20 cellular contexts compared by ENCODE assay signal in the genomic region with DNA sequence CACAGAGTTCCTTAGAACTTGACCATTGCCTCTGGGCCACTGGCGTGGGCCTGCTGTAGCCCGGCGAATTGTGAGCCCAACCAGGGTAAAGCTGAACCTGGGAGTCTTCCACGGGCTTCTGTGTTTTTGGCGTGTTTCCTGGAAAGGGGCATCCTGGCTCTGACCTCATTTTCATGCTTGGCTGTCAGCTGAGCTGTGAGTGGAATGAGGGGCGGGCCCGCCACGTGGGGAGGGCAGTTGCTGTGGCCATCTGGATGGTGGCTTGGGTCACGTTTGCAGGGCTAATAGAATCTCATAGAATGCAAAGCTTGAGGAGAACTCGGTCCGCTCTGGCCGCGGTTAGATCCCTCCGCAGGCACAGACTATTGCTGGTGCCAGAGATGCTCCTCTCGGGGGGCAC.
DNase-seq lines count a peak whose midpoint lies in the region; TF ChIP-seq lines count a peak whose summit lies in the region.
"Had no signal": no experiment of that assay in that cellular context is flagged by ENCODE, and none has a peak within 500 bp of the region (broad histone marks: within the 10 kb centered on the region; RNA-seq: fewer than 3 reads in every experiment).

No MANE protein-coding gene starts in this region.

- H3K4me3 Mint-ChIP-seq in chondrocyte (ENCODE audit: unreplicated experiment): no peak overlapping the region
- H3K4me3 Mint-ChIP-seq in Caco-2 (ENCODE audit: unreplicated experiment): no peak overlapping the region
- H3K4me3 Mint-ChIP-seq in MCF 10A (ENCODE audit: unreplicated experiment): no peak overlapping the region
- H3K4me3 Mint-ChIP-seq: CD4-positive, alpha-beta memory T cell had no signal

- H3K4me3 ChIP-seq in HEK293 (ENCODE audit: low read depth, low read length) (no peak overlapping the region), stomach smooth muscle (ENCODE audit: low read length in 2 of 2) (no peak overlapping the region), Caco-2 (ENCODE audit: low read depth, low read length) (no peak overlapping the region), Peyer's patch (no peak overlapping the region)
- H3K4me3 ChIP-seq: BLaER1 treated with 17β-estradiol and CSF1 and Interleukin-3, amounts not matched to agents 10 nM and 100 nM; PC-9 had no signal

- no peak for TF ChIP-seq POLR2A in Peyer's patch (IDR thresholded peaks at IDR 0.05)

- H3K4me1 ChIP-seq in HEK293 (ENCODE audit: control insufficient read depth, insufficient read depth, low read length) (no peaks in the 10 kb centered on the region), stomach smooth muscle (ENCODE audit: control insufficient read depth, insufficient read depth, low read length) (peaks cover 42% of the 10 kb centered on the region), Caco-2 (no peaks in the 10 kb centered on the region), Peyer's patch (no peaks in the 10 kb centered on the region)

- CTCF ChIA-PET in HEK293 (lab: Yijun Ruan, JAX): interaction anchor here (0.7 kb wide), 1 partner anchor 22 kb away, joined by 4 read pairs; no protein-coding TSS in a partner anchor
- CTCF ChIA-PET in Caco-2 (lab: Charles Lee): no interaction called here
- CTCF ChIA-PET in MCF 10A (lab: Yijun Ruan, JAX): interaction anchor here (0.5 kb wide), 1 partner anchor 9 kb away, joined by 3 read pairs; no protein-coding TSS in a partner anchor

- H3K9me3 Mint-ChIP-seq in chondrocyte (ENCODE audit: low read depth) (no peaks in the 10 kb centered on the region), Caco-2 (ENCODE audit: unreplicated experiment) (no peaks in the 10 kb centered on the region), MCF 10A (ENCODE audit: unreplicated experiment) (no peaks in the 10 kb centered on the region)

- BruUV-seq in Caco-2 (replicated peaks; lab: Mats Ljungman, UMichigan): no TSS peak
- BruUV-seq in MCF 10A (replicated peaks; lab: Mats Ljungman, UMichigan): no TSS peak

- no peaks in the 10 kb centered on the region for H3K9me3 ChIP-seq in HEK293 (ENCODE audit: control insufficient read depth, insufficient read depth, low read depth, low read length)
- no peaks in the 10 kb centered on the region for H3K9me3 ChIP-seq in stomach smooth muscle (ENCODE audit: control insufficient read depth in 2 of 2, low read length in 2 of 2)
- H3K9me3 ChIP-seq in Caco-2: no peaks in the 10 kb centered on the region
- H3K9me3 ChIP-seq in Peyer's patch: no peaks in the 10 kb centered on the region
- H3K9me3 ChIP-seq: SK-N-SH had no signal

- no peak for DNase-seq in chondrocyte (ENCODE audit: low spot score)
- DNase-seq in left kidney (ENCODE audit: low read depth, low spot score): peak; percentile 46
- DNase-seq in Caco-2: no peak
- no peak for DNase-seq in MCF 10A (ENCODE audit: unreplicated experiment)
- DNase-seq in Peyer's patch: no peak
- DNase-seq: CD4-positive, alpha-beta memory T cell; IMR-90; NCI-H1436; NCI-H187 treated with DMSO at 0.1 percent for 48 hours; NCI-H2107; NCI-H446 treated with DMSO at 0.1 percent for 48 hours; NCI-H69; PC-9; SIG-M5; SK-N-SH had no signal

- peaks cover 6% of the 10 kb centered on the region for H3K27me3 Mint-ChIP-seq in chondrocyte (ENCODE audit: low read depth)
- H3K27me3 Mint-ChIP-seq in Caco-2 (ENCODE audit: insufficient read depth, unreplicated experiment): no peaks in the 10 kb centered on the region
- H3K27me3 Mint-ChIP-seq in MCF 10A (ENCODE audit: insufficient read depth, unreplicated experiment): peaks cover 48% of the 10 kb centered on the region

- POLR2A ChIA-PET in HEK293 (lab: Yijun Ruan, JAX) (no interaction called here), Caco-2 (lab: Charles Lee) (no interaction called here), MCF 10A (lab: Yijun Ruan, JAX) (interaction anchor here (0.6 kb wide), 1 partner anchor 108 kb away, joined by 4 read pairs; no protein-coding TSS in a partner anchor)

- H3K27me3 ChIP-seq in stomach smooth muscle (ENCODE audit: control insufficient read depth in 1 of 2, insufficient read depth in 2 of 2, low read length in 2 of 2): no peaks in the 10 kb centered on the region
- H3K27me3 ChIP-seq in Caco-2 (replicated peaks; ENCODE audit: control insufficient read depth, insufficient read depth, low read length): no peaks in the 10 kb centered on the region
- H3K27me3 ChIP-seq in Peyer's patch: no peaks in the 10 kb centered on the region
- H3K27me3 ChIP-seq: BLaER1 treated with 17β-estradiol and CSF1 and Interleukin-3, amounts not matched to agents 10 nM and 100 nM had no signal

- no peaks in the 10 kb centered on the region for H3K36me3 Mint-ChIP-seq in chondrocyte (ENCODE audit: low read depth)
- no peaks in the 10 kb centered on the region for H3K36me3 Mint-ChIP-seq in Caco-2 (ENCODE audit: insufficient read depth, unreplicated experiment)
- no peaks in the 10 kb centered on the region for H3K36me3 Mint-ChIP-seq in MCF 10A (ENCODE audit: insufficient read depth, unreplicated experiment)
- H3K36me3 Mint-ChIP-seq: CD4-positive, alpha-beta memory T cell had no signal

- intact Hi-C loops in Caco-2 (cut with micrococcal nuclease; ENCODE audit: unreplicated experiment) (no loop called here), MCF 10A (cut with micrococcal nuclease) (no loop called here)

- H3K36me3 ChIP-seq in HEK293 (ENCODE audit: control insufficient read depth in 2 of 2, insufficient read depth in 1 of 2, low read length in 2 of 2): no peaks in the 10 kb centered on the region
- H3K36me3 ChIP-seq in stomach smooth muscle (ENCODE audit: control insufficient read depth in 2 of 2, insufficient read depth in 2 of 2, low read length in 2 of 2): no peaks in the 10 kb centered on the region
- H3K36me3 ChIP-seq in Caco-2 (ENCODE audit: control insufficient read depth, insufficient read depth, low read length): no peaks in the 10 kb centered on the region
- H3K36me3 ChIP-seq in Peyer's patch: no peaks in the 10 kb centered on the region
- H3K36me3 ChIP-seq: BLaER1 treated with 17β-estradiol and CSF1 and Interleukin-3, amounts not matched to agents 10 nM and 100 nM had no signal

- H3K9ac ChIP-seq in stomach smooth muscle (ENCODE audit: low read length in 2 of 2): no peak overlapping the region
- H3K9ac ChIP-seq: BLaER1 treated with 17β-estradiol and CSF1 and Interleukin-3, amounts not matched to agents 10 nM and 100 nM; KMS-11; SK-N-SH had no signal

- TF ChIP-seq CTCF in HEK293 (tag by site-specific recombination; IDR thresholded peaks at IDR 0.05): no peak
- no peak for TF ChIP-seq CTCF in chondrocyte (IDR thresholded peaks at IDR 0.05)
- no peak for TF ChIP-seq CTCF in Caco-2 (IDR thresholded peaks at IDR 0.05; ENCODE audit: insufficient read depth in 1 of 2, low read depth in 1 of 2, low read length in 1 of 2, severe bottlenecking in 1 of 2, unreplicated experiment in 1 of 2)
- TF ChIP-seq CTCF in MCF 10A (IDR thresholded peaks at IDR 0.05; ENCODE audit: unreplicated experiment): no peak
- TF ChIP-seq CTCF in Peyer's patch (IDR thresholded peaks at IDR 0.05): no peak

- H3K27ac Mint-ChIP-seq in chondrocyte (ENCODE audit: unreplicated experiment) (peak overlapping the region; percentile 12), Caco-2 (ENCODE audit: unreplicated experiment) (no peak overlapping the region), MCF 10A (ENCODE audit: low read depth, unreplicated experiment) (no peak overlapping the region)
- H3K27ac Mint-ChIP-seq: CD4-positive, alpha-beta memory T cell had no signal

- H3K4me1 Mint-ChIP-seq in chondrocyte (ENCODE audit: low read depth): peaks cover 41% of the 10 kb centered on the region
- no peaks in the 10 kb centered on the region for H3K4me1 Mint-ChIP-seq in Caco-2 (ENCODE audit: low read depth, unreplicated experiment)
- H3K4me1 Mint-ChIP-seq in MCF 10A (ENCODE audit: insufficient read depth, unreplicated experiment): peaks cover 12% of the 10 kb centered on the region
- H3K4me1 Mint-ChIP-seq: CD4-positive, alpha-beta memory T cell had no signal

- H3K27ac ChIP-seq in HEK293 (ENCODE audit: extremely low read depth, low read depth, low read length) (no peak overlapping the region), stomach smooth muscle (ENCODE audit: low read length) (peak overlapping the region; percentile 49), Peyer's patch (no peak overlapping the region)
- H3K27ac ChIP-seq: BLaER1 treated with 17β-estradiol and CSF1 and Interleukin-3, amounts not matched to agents 10 nM and 100 nM; KMS-11; PC-9; RWPE1 had no signal

TF ChIP-seq in HEK293, 187 proteins besides CTCF, POLR2A, EP300 and RAD21:
- TF ChIP-seq, protein P1, sequence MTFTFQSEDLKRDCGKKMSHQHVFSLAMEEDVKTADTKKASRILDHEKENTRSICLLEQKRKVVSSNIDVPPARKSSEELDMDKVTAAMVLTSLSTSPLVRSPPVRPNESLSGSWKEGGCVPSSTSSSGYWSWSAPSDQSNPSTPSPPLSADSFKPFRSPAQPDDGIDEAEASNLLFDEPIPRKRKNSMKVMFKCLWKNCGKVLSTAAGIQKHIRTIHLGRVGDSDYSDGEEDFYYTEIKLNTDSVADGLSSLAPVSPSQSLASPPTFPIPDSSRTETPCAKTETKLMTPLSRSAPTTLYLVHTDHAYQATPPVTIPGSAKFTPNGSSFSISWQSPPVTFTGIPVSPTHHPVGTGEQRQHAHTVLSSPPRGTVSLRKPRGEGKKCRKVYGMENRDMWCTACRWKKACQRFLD (tag by site-specific recombination; IDR thresholded peaks at IDR 0.05): no peak
- TF ChIP-seq, protein P2, sequence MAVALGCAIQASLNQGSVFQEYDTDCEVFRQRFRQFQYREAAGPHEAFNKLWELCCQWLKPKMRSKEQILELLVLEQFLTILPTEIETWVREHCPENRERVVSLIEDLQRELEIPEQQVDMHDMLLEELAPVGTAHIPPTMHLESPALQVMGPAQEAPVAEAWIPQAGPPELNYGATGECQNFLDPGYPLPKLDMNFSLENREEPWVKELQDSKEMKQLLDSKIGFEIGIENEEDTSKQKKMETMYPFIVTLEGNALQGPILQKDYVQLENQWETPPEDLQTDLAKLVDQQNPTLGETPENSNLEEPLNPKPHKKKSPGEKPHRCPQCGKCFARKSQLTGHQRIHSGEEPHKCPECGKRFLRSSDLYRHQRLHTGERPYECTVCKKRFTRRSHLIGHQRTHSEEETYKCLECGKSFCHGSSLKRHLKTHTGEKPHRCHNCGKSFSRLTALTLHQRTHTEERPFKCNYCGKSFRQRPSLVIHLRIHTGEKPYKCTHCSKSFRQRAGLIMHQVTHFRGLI (tag by site-specific recombination; IDR thresholded peaks at IDR 0.05): peak; percentile 78
TF ChIP-seq in HEK293: peak in this region for 1.
